In the genomic region with DNA sequence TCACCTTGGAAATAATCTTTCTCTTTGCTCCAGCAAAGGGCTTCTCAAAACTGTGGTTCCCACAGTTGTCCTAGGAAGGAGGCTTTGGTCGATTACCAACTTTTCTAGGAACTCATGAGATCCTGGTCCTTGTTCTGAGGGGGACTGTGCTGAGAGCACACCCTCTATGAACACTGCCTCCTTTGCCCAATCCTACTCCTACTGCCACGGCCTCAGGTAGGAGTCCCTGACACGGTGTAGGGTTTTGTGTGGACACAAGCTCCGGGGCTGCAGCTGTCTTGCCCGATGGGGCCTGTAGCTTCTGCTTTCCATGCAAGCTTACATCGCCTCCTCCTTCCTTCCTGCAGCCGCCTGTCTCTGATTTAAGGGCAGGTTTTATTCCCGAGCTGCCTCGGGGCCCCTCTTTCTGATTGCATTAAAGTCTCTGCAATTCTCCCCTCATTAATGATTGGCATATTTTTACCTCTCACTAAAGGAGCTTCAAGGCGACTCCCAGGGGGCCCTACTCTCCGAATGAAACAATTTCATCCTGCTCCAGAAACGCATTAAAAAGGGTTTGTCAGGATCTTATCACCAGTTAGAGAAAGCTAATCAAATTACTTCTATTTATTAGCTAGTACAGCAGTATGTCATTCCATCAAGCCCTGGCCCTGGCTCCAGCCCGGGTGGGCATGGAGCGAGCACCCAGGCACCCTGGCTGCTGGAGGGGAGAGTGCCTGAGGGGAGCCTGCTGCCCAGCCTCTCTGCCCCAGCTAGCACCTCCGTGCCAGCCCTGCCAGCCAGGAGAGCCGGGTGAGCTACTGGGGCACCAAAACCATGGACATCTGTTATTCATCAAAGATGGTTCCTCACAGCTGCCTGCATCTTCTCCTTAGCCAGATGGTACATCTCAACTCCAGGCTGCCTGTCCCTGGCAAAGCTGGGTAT, we compare ENCODE assay signal across 18 cellular contexts. TPM values are rescaled to one million over a fixed set of nuclear protein-coding genes. Genes with fewer than 3 reads are reported as not detected.
DNase-seq lines count a peak whose midpoint lies in the region; TF ChIP-seq lines count a peak whose summit lies in the region.
"Had no signal": no experiment of that assay in that cellular context is flagged by ENCODE, and none has a peak within 500 bp of the region (broad histone marks: within the 10 kb centered on the region; RNA-seq: fewer than 3 reads in every experiment).

No MANE protein-coding gene starts in this region.

- H2AFZ ChIP-seq in neural progenitor cell (replicated peaks): peak overlapping the region; percentile 26

- H3K4me1 Mint-ChIP-seq in neural progenitor cell: peaks cover 8% of the 10 kb centered on the region
- H3K4me1 Mint-ChIP-seq: CD8-positive, alpha-beta memory T cell; stimulated activated effector memory CD8-positive, alpha-beta T cell treated with anti-CD3 and anti-CD28 coated beads, Interleukin-12 subunit alpha, Interleukin-12 subunit beta, amount 100 ng/mL, for 72 hours had no signal

- H3K9me3 Mint-ChIP-seq in neural progenitor cell: no peaks in the 10 kb centered on the region
- H3K9me3 Mint-ChIP-seq: natural killer cell treated with Interleukin-12 subunit alpha and Interleukin-12 subunit beta and Interleukin-15 and Interleukin-18, amount 100 ng/mL, for 72 hours; stimulated activated effector memory CD8-positive, alpha-beta T cell treated with anti-CD3 and anti-CD28 coated beads, Interleukin-12 subunit alpha, Interleukin-12 subunit beta, amount 100 ng/mL, for 72 hours had no signal

- no peak overlapping the region for H3K4me3 ChIP-seq in neural progenitor cell
- H3K4me3 ChIP-seq: adrenal gland, colonic mucosa, lower lobe of right lung, upper lobe of right lung had no signal

- H3K36me3 ChIP-seq in neural progenitor cell: no peaks in the 10 kb centered on the region
- H3K36me3 ChIP-seq: adrenal gland, colonic mucosa, lower lobe of right lung, upper lobe of right lung had no signal

- H3K79me2 ChIP-seq in neural progenitor cell (ENCODE audit: low read depth): no peaks in the 10 kb centered on the region

- H3K9ac ChIP-seq in neural progenitor cell: no peak overlapping the region

- TF ChIP-seq POLR2A in erythroblast (IDR thresholded peaks at IDR 0.05; ENCODE audit: low read length): no peak

- DNase-seq in Daoy (ENCODE audit: low read depth) (peak; percentile 21), NCI-H2171 (lab: John Stamatoyannopoulos, UW) (peak; percentile 68), astrocyte of the hippocampus (ENCODE audit: low read depth, low spot score) (peak; percentile 5), neural progenitor cell (ENCODE audit: low spot score) (no peak), NCI-H1092 (lab: John Stamatoyannopoulos, UW) (no peak), erythroblast (lab: John Stamatoyannopoulos, UW) (no peak), GM03348 (ENCODE audit: low spot score) (no peak)
- DNase-seq: activated CD4-positive, CD25-positive, alpha-beta regulatory T cell treated with anti-CD3 and anti-CD28 coated beads, Interleukin-2, amount 50 U/mL, for 72 hours; adrenal gland; CD8-positive, alpha-beta memory T cell; colonic mucosa; lower lobe of right lung; NCI-H2029; right cardiac atrium; stimulated activated CD4-positive, alpha-beta T cell treated with anti-CD3 and anti-CD28 coated beads, Interleukin-4, amount 100 ng/mL, for 1 hour; upper lobe of right lung had no signal

- no peak overlapping the region for H3K27ac Mint-ChIP-seq in neural progenitor cell
- H3K27ac Mint-ChIP-seq: CD8-positive, alpha-beta memory T cell; natural killer cell treated with Interleukin-12 subunit alpha and Interleukin-12 subunit beta and Interleukin-15 and Interleukin-18, amount 100 ng/mL, for 72 hours had no signal

- H3K4me1 ChIP-seq in neural progenitor cell: no peaks in the 10 kb centered on the region
- H3K4me1 ChIP-seq: adrenal gland, colonic mucosa, lower lobe of right lung, upper lobe of right lung had no signal

- H3K27ac ChIP-seq in neural progenitor cell: no peak overlapping the region
- H3K27ac ChIP-seq: adrenal gland, colonic mucosa, lower lobe of right lung, upper lobe of right lung had no signal

- no peak overlapping the region for H3K4me3 Mint-ChIP-seq in neural progenitor cell
- H3K4me3 Mint-ChIP-seq: CD8-positive, alpha-beta memory T cell; natural killer cell treated with Interleukin-12 subunit alpha and Interleukin-12 subunit beta and Interleukin-15 and Interleukin-18, amount 100 ng/mL, for 72 hours; stimulated activated effector memory CD8-positive, alpha-beta T cell treated with anti-CD3 and anti-CD28 coated beads, Interleukin-12 subunit alpha, Interleukin-12 subunit beta, amount 100 ng/mL, for 72 hours had no signal

- TF ChIP-seq CTCF in neural progenitor cell (IDR thresholded peaks at IDR 0.05): no peak

- peaks cover 5% of the 10 kb centered on the region for H3K27me3 Mint-ChIP-seq in neural progenitor cell (ENCODE audit: insufficient read depth, low read depth)

- peaks cover 5% of the 10 kb centered on the region for H3F3A ChIP-seq in neural progenitor cell (ENCODE audit: low read depth)

- H3K4me2 ChIP-seq in neural progenitor cell: no peak overlapping the region

- no peaks in the 10 kb centered on the region for H3K27me3 ChIP-seq in neural progenitor cell
- H3K27me3 ChIP-seq: adrenal gland, colonic mucosa, upper lobe of right lung had no signal

- H4K20me1 ChIP-seq in neural progenitor cell (ENCODE audit: low read depth): no peaks in the 10 kb centered on the region

- no peaks in the 10 kb centered on the region for H3K9me3 ChIP-seq in neural progenitor cell (ENCODE audit: low read depth)
- H3K9me3 ChIP-seq: adrenal gland, colonic mucosa, lower lobe of right lung, upper lobe of right lung had no signal

- no peaks in the 10 kb centered on the region for H3K36me3 Mint-ChIP-seq in neural progenitor cell
- H3K36me3 Mint-ChIP-seq: CD8-positive, alpha-beta memory T cell; natural killer cell treated with Interleukin-12 subunit alpha and Interleukin-12 subunit beta and Interleukin-15 and Interleukin-18, amount 100 ng/mL, for 72 hours; stimulated activated effector memory CD8-positive, alpha-beta T cell treated with anti-CD3 and anti-CD28 coated beads, Interleukin-12 subunit alpha, Interleukin-12 subunit beta, amount 100 ng/mL, for 72 hours had no signal

RNA-seq across cellular contexts. Expression of gene ESRRB, which starts 38.1 kb away (rescaled TPM):
- 0.27 TPM in 1 of 2 replicates, not detected in the other for total RNA-seq in Daoy (2014; rRNA removed; shearing (Covaris generic))
- 1.2 and 1.3 TPM in 2 replicates for total RNA-seq in neural progenitor cell (ENCODE audit: low replicate concordance)
- total RNA-seq: CD8-positive, alpha-beta memory T cell; lower lobe of right lung; upper lobe of right lung had no signal

Comparison
In these comparisons a context has a peak if more than half of its experiments do, and no peak if none do; other contexts are left out.
1. DNase-seq: peak in Daoy (single experiment), NCI-H2171 (single experiment) and astrocyte of the hippocampus (single experiment); none in neural progenitor cell (single experiment), NCI-H1092 (single experiment), erythroblast (0 of 2) and GM03348 (single experiment).